1 cellular context compared by ENCODE assay signal in the genomic region with DNA sequence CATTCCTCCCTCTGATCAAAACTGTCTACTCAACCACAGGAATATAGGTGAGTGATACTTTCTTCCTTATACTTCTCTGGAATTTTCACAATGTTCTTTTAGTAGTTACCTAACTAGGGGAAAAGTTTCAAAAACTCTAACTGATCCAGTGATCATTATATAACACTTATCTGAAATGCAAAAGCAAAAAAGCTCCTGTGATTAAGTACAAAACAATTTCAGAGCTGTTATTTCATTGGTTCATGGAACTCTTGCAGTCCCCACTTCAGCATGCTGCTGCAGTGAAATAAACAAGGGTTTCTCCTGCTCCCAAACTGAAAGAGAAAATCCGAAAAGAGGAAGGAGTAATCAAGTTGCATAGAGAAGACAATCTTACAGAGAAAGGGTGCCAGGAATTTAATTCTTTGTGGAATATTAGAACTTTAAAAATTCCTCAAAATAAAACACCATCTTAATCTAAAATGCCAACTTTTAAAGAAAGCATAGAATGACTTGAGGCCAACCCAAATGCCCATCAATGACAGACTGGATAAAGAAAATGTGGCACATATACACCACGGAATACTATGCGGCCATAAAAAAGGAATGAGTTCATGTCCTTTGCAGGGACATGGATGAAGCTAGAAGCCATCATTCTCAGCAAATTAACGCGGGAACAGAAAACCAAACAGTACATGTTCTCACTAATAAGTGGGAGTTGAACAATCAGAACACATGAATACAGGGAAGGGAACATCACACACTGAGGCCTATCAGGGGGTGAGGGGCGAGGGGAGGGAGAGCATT.
TF ChIP-seq lines count a peak whose summit lies in the region.

No MANE protein-coding gene starts in this region.

TF ChIP-seq in SK-N-SH, 30 proteins besides CTCF, POLR2A, EP300 and RAD21 (continued from another document):
- TF ChIP-seq RFX5 (IDR thresholded peaks at IDR 0.05; ENCODE audit: low read length) (no peak), NRF1 (IDR thresholded peaks at IDR 0.05; ENCODE audit: low read depth, low read length) (no peak), FOXJ3 (CRISPR knock-in tag; IDR thresholded peaks at IDR 0.05) (no peak), FOXM1 (IDR thresholded peaks at IDR 0.05; ENCODE audit: low read depth) (no peak)
- TF ChIP-seq, protein P1, sequence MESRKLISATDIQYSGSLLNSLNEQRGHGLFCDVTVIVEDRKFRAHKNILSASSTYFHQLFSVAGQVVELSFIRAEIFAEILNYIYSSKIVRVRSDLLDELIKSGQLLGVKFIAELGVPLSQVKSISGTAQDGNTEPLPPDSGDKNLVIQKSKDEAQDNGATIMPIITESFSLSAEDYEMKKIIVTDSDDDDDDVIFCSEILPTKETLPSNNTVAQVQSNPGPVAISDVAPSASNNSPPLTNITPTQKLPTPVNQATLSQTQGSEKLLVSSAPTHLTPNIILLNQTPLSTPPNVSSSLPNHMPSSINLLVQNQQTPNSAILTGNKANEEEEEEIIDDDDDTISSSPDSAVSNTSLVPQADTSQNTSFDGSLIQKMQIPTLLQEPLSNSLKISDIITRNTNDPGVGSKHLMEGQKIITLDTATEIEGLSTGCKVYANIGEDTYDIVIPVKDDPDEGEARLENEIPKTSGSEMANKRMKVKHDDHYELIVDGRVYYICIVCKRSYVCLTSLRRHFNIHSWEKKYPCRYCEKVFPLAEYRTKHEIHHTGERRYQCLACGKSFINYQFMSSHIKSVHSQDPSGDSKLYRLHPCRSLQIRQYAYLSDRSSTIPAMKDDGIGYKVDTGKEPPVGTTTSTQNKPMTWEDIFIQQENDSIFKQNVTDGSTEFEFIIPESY (IDR thresholded peaks at IDR 0.05; ENCODE audit: borderline replicate concordance, low read depth), result no peak
- TF ChIP-seq, protein P2, sequence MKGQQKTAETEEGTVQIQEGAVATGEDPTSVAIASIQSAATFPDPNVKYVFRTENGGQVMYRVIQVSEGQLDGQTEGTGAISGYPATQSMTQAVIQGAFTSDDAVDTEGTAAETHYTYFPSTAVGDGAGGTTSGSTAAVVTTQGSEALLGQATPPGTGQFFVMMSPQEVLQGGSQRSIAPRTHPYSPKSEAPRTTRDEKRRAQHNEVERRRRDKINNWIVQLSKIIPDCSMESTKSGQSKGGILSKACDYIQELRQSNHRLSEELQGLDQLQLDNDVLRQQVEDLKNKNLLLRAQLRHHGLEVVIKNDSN (IDR thresholded peaks at IDR 0.05; ENCODE audit: borderline replicate concordance, low read depth), result no peak
